ENCODE assay signal across 39 cellular contexts in genomic region chr1:74737360-74737759, GRCh38.
"Had no signal": no experiment of that assay in that cellular context is flagged by ENCODE, and none has a peak within 500 bp of the region (broad histone marks: within the 10 kb centered on the region; RNA-seq: fewer than 3 reads in every experiment).

No MANE protein-coding gene starts in this region.

- H3K9me3 ChIP-seq: adrenal gland, ascending aorta, body of pancreas, breast epithelium had no signal

- DNase-seq: activated effector memory CD4-positive, alpha-beta T cell treated with anti-CD3 and anti-CD28 coated beads, Interleukin-2, amount 50 U/mL, for 16 hours; activated effector memory CD4-positive, alpha-beta T cell treated with Interleukin-2 at 50 U/mL for 16 hours; activated gamma-delta T cell; activated gamma-delta T cell treated with Interleukin-2 at 50 U/mL for 16 hours; activated naive CD4-positive, alpha-beta T cell; activated naive CD4-positive, alpha-beta T cell treated with anti-CD3 and anti-CD28 coated beads for 36 hours; activated naive CD4-positive, alpha-beta T cell treated with anti-CD3 and anti-CD28 coated beads, Interleukin-2, amount 10 ng/mL, durations not matched to agents 7 days and 5 days; activated naive CD4-positive, alpha-beta T cell treated with anti-CD3 and anti-CD28 coated beads, Interleukin-2, amount 50 U/mL, for 16 hours; activated naive CD4-positive, alpha-beta T cell treated with Interleukin-2 at 50 U/mL for 16 hours; activated naive CD8-positive, alpha-beta T cell treated with anti-CD3 and anti-CD28 coated beads for 36 hours; activated T-cell treated with anti-CD3 and anti-CD28 coated beads for 4 hours; activated T-cell treated with anti-CD3 and anti-CD28 coated beads, Interleukin-2, amount 50 U/mL, for 1 hour; activated T-cell treated with anti-CD3 and anti-CD28 coated beads, Interleukin-2, amount 50 U/mL, for 24 hours; activated T-cell treated with anti-CD3 and anti-CD28 coated beads, Interleukin-2, amount 50 U/mL, for 4 hours; activated T-cell treated with anti-CD3 and anti-CD28 coated beads, Interleukin-2, amount 50 U/mL, for 48 hours; activated T-cell treated with anti-CD3 and anti-CD28 coated beads, Interleukin-2, amount 50 U/mL, for 72 hours; adrenal gland; amniotic stem cell; amygdala; anterior cingulate cortex; aorta; body of pancreas; brain microvascular endothelial cell; caudate nucleus; central memory CD4-positive, alpha-beta T cell; cerebellar nuclear complex had no signal

- H3K27me3 ChIP-seq: adrenal gland, ascending aorta, body of pancreas, brain microvascular endothelial cell, breast epithelium, cardiac muscle cell had no signal

- H3K27me3 Mint-ChIP-seq: activated naive CD4-positive, alpha-beta T cell treated with anti-CD3 and anti-CD28 coated beads, Interleukin-2, amount 10 ng/mL, durations not matched to agents 7 days and 5 days; activated naive CD4-positive, alpha-beta T cell treated with anti-CD3 and anti-CD28 coated beads, Interleukin-2, amount 50 U/mL, for 24 hours; activated naive CD8-positive, alpha-beta T cell; activated naive CD8-positive, alpha-beta T cell treated with anti-CD3 and anti-CD28 coated beads for 36 hours; activated T-cell treated with anti-CD3 and anti-CD28 coated beads, Interleukin-2, amount 50 U/mL, for 24 hours; activated T-helper 17 cell treated with anti-CD3 and anti-CD28 coated beads, Interleukin-2, amount 50 U/mL, for 72 hours; central memory CD8-positive, alpha-beta T cell had no signal

- ATAC-seq: activated naive CD4-positive, alpha-beta T cell treated with anti-CD3 and anti-CD28 coated beads, Interleukin-2, amount 50 U/mL, for 72 hours; activated T-cell treated with anti-CD3 and anti-CD28 coated beads, Interleukin-2, amount 50 U/mL, for 4 hours; activated T-cell treated with anti-CD3 and anti-CD28 coated beads, Interleukin-2, amount 50 U/mL, for 72 hours; activated T-helper 17 cell treated with anti-CD3 and anti-CD28 coated beads, Interleukin-2, amount 50 U/mL, for 72 hours; body of pancreas had no signal

- FAIRE-seq: astrocyte, bronchial epithelial cell had no signal

- H3K9me3 Mint-ChIP-seq: activated naive CD4-positive, alpha-beta T cell treated with anti-CD3 and anti-CD28 coated beads, Interleukin-2, amount 50 U/mL, for 24 hours had no signal

- H3K27ac ChIP-seq: adrenal gland, ascending aorta, body of pancreas, brain microvascular endothelial cell, breast epithelium, cardiac muscle cell had no signal

- H3K27ac Mint-ChIP-seq: activated naive CD4-positive, alpha-beta T cell treated with anti-CD3 and anti-CD28 coated beads for 36 hours; activated naive CD4-positive, alpha-beta T cell treated with anti-CD3 and anti-CD28 coated beads, Interleukin-2, amount 50 U/mL, for 24 hours; activated naive CD4-positive, alpha-beta T cell treated with anti-CD3 and anti-CD28 coated beads, Interleukin-2, amount 50 U/mL, for 72 hours; activated naive CD8-positive, alpha-beta T cell; activated naive CD8-positive, alpha-beta T cell treated with anti-CD3 and anti-CD28 coated beads for 36 hours; activated T-cell treated with anti-CD3 and anti-CD28 coated beads, Interleukin-2, amount 50 U/mL, for 24 hours; activated T-cell treated with anti-CD3 and anti-CD28 coated beads, Interleukin-2, amount 50 U/mL, for 72 hours; activated T-helper 1 cell treated with anti-CD3 and anti-CD28 coated beads, Interleukin-12 subunit alpha, Interleukin-12 subunit beta, Interleukin-2, Interleukin-4 antibody, amounts not matched to agents 30 ng/mL and 10 ng/mL and 1 ng/mL, durations not matched to agents 14 hours and 24 hours and 36 hours; activated T-helper 17 cell treated with anti-CD3 and anti-CD28 coated beads, Interleukin-2, amount 50 U/mL, for 72 hours; activated T-helper 2 cell treated with anti-CD3 and anti-CD28 coated beads, Interferon-gamma antibody, Interleukin-2, Interleukin-4, amounts not matched to agents 10 μg/mL and 5 μg/mL and 100 μg/mL, durations not matched to agents 14 hours and 24 hours and 36 hours; brain had no signal

- H3K4me3 ChIP-seq: adrenal gland, ascending aorta, body of pancreas, breast epithelium, cardiac muscle cell had no signal

- H3K4me3 Mint-ChIP-seq: activated naive CD4-positive, alpha-beta T cell treated with anti-CD3 and anti-CD28 coated beads for 36 hours; activated naive CD4-positive, alpha-beta T cell treated with anti-CD3 and anti-CD28 coated beads, Interleukin-2, amount 10 ng/mL, durations not matched to agents 7 days and 5 days; activated naive CD4-positive, alpha-beta T cell treated with anti-CD3 and anti-CD28 coated beads, Interleukin-2, amount 50 U/mL, for 24 hours; activated naive CD8-positive, alpha-beta T cell; activated naive CD8-positive, alpha-beta T cell treated with anti-CD3 and anti-CD28 coated beads for 36 hours; activated T-cell treated with anti-CD3 and anti-CD28 coated beads, Interleukin-2, amount 50 U/mL, for 24 hours; activated T-cell treated with anti-CD3 and anti-CD28 coated beads, Interleukin-2, amount 50 U/mL, for 4 hours; activated T-cell treated with anti-CD3 and anti-CD28 coated beads, Interleukin-2, amount 50 U/mL, for 72 hours; activated T-helper 1 cell treated with anti-CD3 and anti-CD28 coated beads, Interleukin-12 subunit alpha, Interleukin-12 subunit beta, Interleukin-2, Interleukin-4 antibody, amounts not matched to agents 30 ng/mL and 10 ng/mL and 1 ng/mL, durations not matched to agents 14 hours and 24 hours and 36 hours; activated T-helper 17 cell treated with anti-CD3 and anti-CD28 coated beads, Interleukin-2, amount 50 U/mL, for 72 hours; brain; central memory CD8-positive, alpha-beta T cell had no signal
